Comparison of ENCODE assay signal across 11 cellular contexts in genomic region chr2:109438773-109439191, GRCh38.
DNase-seq lines count a peak whose midpoint lies in the region; ATAC-seq and TF ChIP-seq lines count a peak whose summit lies in the region.
"Had no signal": no experiment of that assay in that cellular context is flagged by ENCODE, and none has a peak within 500 bp of the region (broad histone marks: within the 10 kb centered on the region; RNA-seq: fewer than 3 reads in every experiment).

No MANE protein-coding gene starts in this region.

- H3K36me3 ChIP-seq in SJSA1 (peaks cover 14% of the 10 kb centered on the region; the same call in 1 of the 2 replicates), esophagus squamous epithelium (no peaks in the 10 kb centered on the region)

- TF ChIP-seq POLR2A in esophagus squamous epithelium (IDR thresholded peaks at IDR 0.05), result no peak

- no peak for TF ChIP-seq CTCF in foreskin keratinocyte (conservative IDR thresholded peaks at IDR 0.05)
- no peak for TF ChIP-seq CTCF in esophagus squamous epithelium (IDR thresholded peaks at IDR 0.05)

- H3K4me1 ChIP-seq in SJSA1 (replicated peaks) (peaks cover 11% of the 10 kb centered on the region), foreskin keratinocyte (peaks cover 9% of the 10 kb centered on the region), esophagus squamous epithelium (peaks cover 6 to 45% (median 9%) of the 10 kb centered on the region in 3 donors)

- H3K4me3 ChIP-seq in SJSA1 (no peak overlapping the region), esophagus squamous epithelium (no peak overlapping the region)
- H3K4me3 ChIP-seq: smooth muscle cell had no signal

- no peaks in the 10 kb centered on the region for H3K27me3 ChIP-seq in SJSA1 (replicated peaks)
- H3K27me3 ChIP-seq in foreskin keratinocyte, result no peaks in the 10 kb centered on the region
- no peaks in the 10 kb centered on the region for H3K27me3 ChIP-seq in esophagus squamous epithelium

- H3K9me3 ChIP-seq in SJSA1 (replicated peaks), result no peaks in the 10 kb centered on the region
- peaks cover 0 to 28% (median 9%) of the 10 kb centered on the region in 3 donors for H3K9me3 ChIP-seq in esophagus squamous epithelium

- intact Hi-C loops in esophagus squamous epithelium (cut with DNase I), result no loop called here

- peak; percentile 33 for DNase-seq in Caki2 (ENCODE audit: low read depth)
- no peak for DNase-seq in SJSA1 (ENCODE audit: low read depth in 1 of 2, low spot score in 2 of 2)
- peak in 1 of 2 donors; percentile 32 for DNase-seq in foreskin keratinocyte
- peak; percentile 80 for DNase-seq in pons (ENCODE audit: low spot score)
- DNase-seq in NCI-H187 treated with DMSO at 0.1 percent for 48 hours (lab: John Stamatoyannopoulos, UW), result no peak
- no peak for DNase-seq in esophagus squamous epithelium (lab: John Stamatoyannopoulos, UW)
- no peak for DNase-seq in cerebellar nuclear complex (lab: John Stamatoyannopoulos, UW)
- DNase-seq: NCI-H2081 treated with DMSO at 0.1 percent for 48 hours, T-helper 9 cell had no signal

- in situ Hi-C loops in Caki2 (cut with HindIII; ENCODE audit: low pct_unique_long_range_greater_than_20kb, low sequenced_read_pairs), result no loop called here

- WGBS in esophagus squamous epithelium, 2 donors, result 58 to 63% methylated on average over 2 to 3 of the region's 3 CpGs

- 0 out of 2 replicates have a peak overlapping the region, but pooled peaks have one; percentile 8 for H3K27ac ChIP-seq in SJSA1
- no peak overlapping the region for H3K27ac ChIP-seq in foreskin keratinocyte
- peak overlapping the region in 2 of 4 donors; percentile 79 to 88 for H3K27ac ChIP-seq in esophagus squamous epithelium

- peak; percentile 60 for ATAC-seq in foreskin keratinocyte
- ATAC-seq in HG03342 (IDR thresholded peaks at IDR 0.05; ENCODE audit: unreplicated experiment), result no peak

Comparison
In these comparisons a context has a peak if more than half of its experiments do, and no peak if none do; other contexts are left out.
1. DNase-seq: peak in Caki2 (single experiment) and pons (single experiment); none in SJSA1 (0 of 2), NCI-H187 treated with DMSO at 0.1 percent for 48 hours (single experiment), esophagus squamous epithelium (single experiment) and cerebellar nuclear complex (0 of 2).